Comparison of ENCODE assay signal across 8 cellular contexts in the genomic region with DNA sequence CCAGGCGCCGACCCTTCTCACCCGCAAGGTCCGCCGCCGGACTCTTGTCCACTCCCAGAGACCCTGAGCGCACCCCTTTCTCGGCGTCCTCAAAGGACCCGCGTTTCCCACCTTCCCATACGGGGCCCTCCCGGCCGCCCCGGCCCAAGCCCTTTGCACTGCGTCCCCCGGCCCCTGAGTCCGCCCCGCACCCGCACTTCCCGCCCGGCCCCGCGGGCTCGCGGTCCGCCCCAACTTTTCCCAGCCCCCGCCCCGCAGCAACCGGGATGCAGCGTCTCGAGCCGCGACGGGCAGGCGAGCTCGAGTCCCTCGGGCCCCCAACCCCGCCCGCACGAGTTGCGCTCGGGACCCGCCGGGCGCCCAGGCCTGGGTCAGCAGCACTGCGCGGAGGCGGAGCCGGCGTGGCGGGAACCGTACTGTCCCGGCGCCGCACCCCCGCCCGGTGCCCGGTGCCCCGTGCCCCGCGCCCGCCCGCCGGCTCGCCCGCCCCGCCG. TPM values are rescaled to one million over a fixed set of nuclear protein-coding genes. Genes with fewer than 3 reads are reported as not detected.
A peak's percentile ranks its signal among the peaks of the same experiment; 100 is the strongest.
DNase-seq lines count a peak whose midpoint lies in the region; ATAC-seq and TF ChIP-seq lines count a peak whose summit lies in the region.

No MANE protein-coding gene starts in this region.

- H3K27me3 ChIP-seq in kidney epithelial cell (ENCODE audit: control insufficient read depth, insufficient read depth, low read length): no peaks in the 10 kb centered on the region
- no peaks in the 10 kb centered on the region for H3K27me3 ChIP-seq in stomach smooth muscle (ENCODE audit: control insufficient read depth in 1 of 2, insufficient read depth in 2 of 2, low read length in 2 of 2)

- no peak for DNase-seq in Calu3
- no peak for DNase-seq in astrocyte of the cerebellum (ENCODE audit: low read depth)
- DNase-seq in kidney epithelial cell (ENCODE audit: low read depth): no peak
- DNase-seq in NK-92 (lab: John Stamatoyannopoulos, UW; ENCODE audit: unreplicated experiment): no peak
- DNase-seq in superior temporal gyrus (ENCODE audit: extremely low spot score): no peak

- intact Hi-C loops in Calu3 (cut with micrococcal nuclease; ENCODE audit: unreplicated experiment): loop anchor here (2.0 to 5.0 kb wide), 3 partner anchors 80 to 306 kb away; no protein-coding TSS in a partner anchor

- no TSS peak for BruUV-seq in Calu3 (replicated peaks; lab: Mats Ljungman, UMichigan)

- H3K4me3 Mint-ChIP-seq in Calu3 (ENCODE audit: low read depth, unreplicated experiment): peak overlapping the region; percentile 93

- H3K4me1 ChIP-seq in stomach smooth muscle (ENCODE audit: control insufficient read depth, insufficient read depth, low read length): peaks cover 24% of the 10 kb centered on the region

- no peaks in the 10 kb centered on the region for H3K9me3 Mint-ChIP-seq in Calu3 (ENCODE audit: low read depth, unreplicated experiment)

- H3K9me3 ChIP-seq in stomach smooth muscle (ENCODE audit: control insufficient read depth in 2 of 2, low read length in 2 of 2): no peaks in the 10 kb centered on the region

- H3K9ac ChIP-seq in stomach smooth muscle (ENCODE audit: low read length in 2 of 2): peak overlapping the region; percentile 61 to 72

- H3K27me3 Mint-ChIP-seq in Calu3 (ENCODE audit: unreplicated experiment): no peaks in the 10 kb centered on the region

- ATAC-seq in GM19468 (IDR thresholded peaks at IDR 0.05; ENCODE audit: extremely low read depth, unreplicated experiment) (peak; percentile 4), HG03558 (IDR thresholded peaks at IDR 0.05; ENCODE audit: extremely low read depth, unreplicated experiment) (peak; percentile 25)

- H3K27ac Mint-ChIP-seq in Calu3 (ENCODE audit: unreplicated experiment): no peak overlapping the region

- peaks cover 31% of the 10 kb centered on the region for H3K4me1 Mint-ChIP-seq in Calu3 (ENCODE audit: low read depth, unreplicated experiment)

- in situ Hi-C loops in astrocyte of the cerebellum (cut with HindIII; ENCODE audit: low sequenced_read_pairs): no loop called here

- H3K36me3 Mint-ChIP-seq in Calu3 (ENCODE audit: insufficient read depth, unreplicated experiment): peaks cover 22% of the 10 kb centered on the region

- H3K4me3 ChIP-seq in astrocyte of the cerebellum (ENCODE audit: low read depth, low read length) (peak overlapping the region; percentile 71), kidney epithelial cell (ENCODE audit: low read depth, low read length) (peak overlapping the region; percentile 72), stomach smooth muscle (ENCODE audit: low read length in 2 of 2) (peak overlapping the region; percentile 66 to 78)

- H3K36me3 ChIP-seq in kidney epithelial cell (ENCODE audit: control insufficient read depth, insufficient read depth, low read length) (no peaks in the 10 kb centered on the region), stomach smooth muscle (ENCODE audit: control insufficient read depth in 2 of 2, insufficient read depth in 2 of 2, low read length in 2 of 2) (no peaks in the 10 kb centered on the region)

- TF ChIP-seq CTCF in Calu3 (IDR thresholded peaks at IDR 0.05; ENCODE audit: unreplicated experiment): no peak
- no peak for TF ChIP-seq CTCF in astrocyte of the cerebellum (IDR thresholded peaks at IDR 0.05; ENCODE audit: low read depth, low read length, missing control alignments)
- no peak for TF ChIP-seq CTCF in kidney epithelial cell (IDR thresholded peaks at IDR 0.05; ENCODE audit: insufficient read depth, low read length, poor library complexity, severe bottlenecking)

- CTCF ChIA-PET in Calu3 (lab: Charles Lee): interaction anchor here (1.0 kb wide), 1 partner anchor 13 kb away, joined by 3 read pairs; no protein-coding TSS in a partner anchor

- peak overlapping the region; percentile 75 for H3K27ac ChIP-seq in stomach smooth muscle (ENCODE audit: low read length)

RNA-seq across cellular contexts. Expression of a gene that starts 0.4 kb away (rescaled TPM):
- total RNA-seq in Calu3 (2022) (16.4 and 22.9 TPM in 2 replicates), kidney epithelial cell (12.7 and 20.8 TPM in 2 replicates)
